19 cellular contexts compared by ENCODE assay signal in the genomic region with DNA sequence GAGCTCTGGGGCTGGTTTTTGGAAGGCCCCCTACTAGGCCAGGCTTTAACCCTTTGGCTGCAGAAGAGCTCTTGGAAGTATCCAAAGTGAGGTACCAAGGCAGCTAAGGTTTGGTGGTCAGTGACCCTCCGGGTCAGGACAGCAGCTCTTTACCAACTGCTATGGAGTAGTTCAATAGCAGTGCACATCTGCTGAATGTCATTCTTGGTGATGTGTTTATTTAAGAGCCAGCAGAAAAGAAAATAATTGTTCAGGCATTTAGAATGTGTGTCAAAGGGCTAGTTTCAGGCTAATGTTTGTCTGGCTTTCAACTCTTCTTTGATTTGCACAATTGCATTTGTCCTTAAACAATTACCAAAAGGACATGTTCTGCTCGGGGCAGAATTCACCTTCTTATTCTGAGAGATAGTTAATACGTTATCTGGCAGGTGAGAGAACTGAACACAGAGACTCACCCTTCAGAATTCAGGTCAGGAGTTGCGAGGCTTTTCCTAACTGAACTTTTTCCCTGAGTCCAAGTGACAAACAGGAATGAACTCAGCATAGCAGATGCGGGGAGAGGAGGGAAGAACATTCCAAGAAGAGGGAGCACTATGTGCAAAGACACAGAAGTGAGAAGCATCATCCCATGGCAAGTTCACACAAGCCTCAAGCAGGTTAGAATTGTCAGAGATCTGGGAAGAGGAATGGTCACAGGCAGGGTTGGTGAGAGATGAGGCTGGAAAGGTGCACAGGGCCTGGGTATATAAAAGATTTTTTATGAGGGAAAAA.
A peak's percentile ranks its signal among the peaks of the same experiment; 100 is the strongest.
DNase-seq lines count a peak whose midpoint lies in the region; ATAC-seq, FAIRE-seq and TF ChIP-seq lines count a peak whose summit lies in the region.
"Had no signal": no experiment of that assay in that cellular context is flagged by ENCODE, and none has a peak within 500 bp of the region (broad histone marks: within the 10 kb centered on the region; RNA-seq: fewer than 3 reads in every experiment).

No MANE protein-coding gene starts in this region.

- H3K27me3 ChIP-seq in mammary epithelial cell (ENCODE audit: insufficient read depth, low read length) (no peaks in the 10 kb centered on the region), gastrocnemius medialis (no peaks in the 10 kb centered on the region)
- H3K27me3 ChIP-seq: upper lobe of right lung had no signal

- no peak overlapping the region for H3K9ac ChIP-seq in mammary epithelial cell (ENCODE audit: insufficient read depth, low read length)

- DNase-seq in H54 (ENCODE audit: insufficient read length, low spot score) (no peak), NCI-H1930 (lab: John Stamatoyannopoulos, UW) (peak; percentile 67 to 68), mammary epithelial cell (peak; percentile 28), NK-92 (lab: John Stamatoyannopoulos, UW; ENCODE audit: unreplicated experiment) (no peak), gastrocnemius medialis (no peak)
- DNase-seq in activated T-cell treated with anti-CD3 and anti-CD28 coated beads, Interleukin-2, amount 50 U/mL, for 1 hour: no peak
- DNase-seq: activated CD4-positive, alpha-beta T cell treated with anti-CD3 and anti-CD28 coated beads, Interleukin-2, amount 50 U/mL, for 4 hours; activated T-cell treated with anti-CD3 and anti-CD28 coated beads, Interleukin-2, amount 50 U/mL, for 24 hours; effector CD4-positive, alpha-beta T cell; left ventricle myocardium inferior; MM.1S; NCI-H226; PC-9; stimulated activated naive CD4-positive, alpha-beta T cell; upper lobe of right lung had no signal

- no peak for TF ChIP-seq POLR2A in H54 (IDR thresholded peaks at IDR 0.05; ENCODE audit: low read depth, low read length)
- TF ChIP-seq POLR2A in gastrocnemius medialis (IDR thresholded peaks at IDR 0.05): no peak

- BruUV-seq in mammary epithelial cell (replicated peaks; lab: Mats Ljungman, UMichigan): no TSS peak

- peaks cover 38% of the 10 kb centered on the region for H3K4me1 ChIP-seq in mammary epithelial cell (ENCODE audit: insufficient read depth, low read length)
- H3K4me1 ChIP-seq in mesodermal cell (ENCODE audit: control insufficient read depth, insufficient read depth, low read length, poor library complexity, severe bottlenecking): peaks cover 29% of the 10 kb centered on the region
- no peaks in the 10 kb centered on the region for H3K4me1 ChIP-seq in gastrocnemius medialis
- H3K4me1 ChIP-seq: left ventricle myocardium inferior, upper lobe of right lung had no signal

- TF ChIP-seq CTCF in mammary epithelial cell (conservative IDR thresholded peaks at IDR 0.05 in 1 of 2, IDR thresholded peaks at IDR 0.05 in 1 of 2; ENCODE audit: extremely low read depth in 1 of 2, insufficient read depth in 1 of 2, low read depth in 1 of 2, low read length in 2 of 2) (no peak), gastrocnemius medialis (IDR thresholded peaks at IDR 0.05 in 4 of 5, conservative IDR thresholded peaks at IDR 0.05 in 1 of 5) (no peak)

- ATAC-seq in GM19351 (IDR thresholded peaks at IDR 0.05; ENCODE audit: unreplicated experiment) (no peak), gastrocnemius medialis (no peak)
- ATAC-seq: upper lobe of right lung had no signal

- intact Hi-C loops in mammary epithelial cell (cut with micrococcal nuclease): no loop called here
- intact Hi-C loops in gastrocnemius medialis (cut with DNase I; ENCODE audit: low total_unique reads): no loop called here

- H3K9me3 ChIP-seq in mammary epithelial cell (replicated peaks; ENCODE audit: insufficient read depth, low read length): no peaks in the 10 kb centered on the region
- peaks cover 9% of the 10 kb centered on the region for H3K9me3 ChIP-seq in mesodermal cell (ENCODE audit: control insufficient read depth, low read length)
- no peaks in the 10 kb centered on the region for H3K9me3 ChIP-seq in gastrocnemius medialis
- H3K9me3 ChIP-seq: upper lobe of right lung had no signal

- 49% methylated on average over 5 of the region's 5 CpGs for WGBS in mammary epithelial cell (ENCODE audit: low coverage, missing lambda C conversion rate)
- WGBS in mesodermal cell (ENCODE audit: insufficient coverage in 2 of 2), 2 experiments: 90 to 95% methylated on average over 3 of the region's 5 CpGs

- no peaks in the 10 kb centered on the region for H3K36me3 ChIP-seq in mammary epithelial cell (ENCODE audit: insufficient read depth, low read length)
- no peaks in the 10 kb centered on the region for H3K36me3 ChIP-seq in mesodermal cell (ENCODE audit: control insufficient read depth, insufficient read depth, low read length)
- no peaks in the 10 kb centered on the region for H3K36me3 ChIP-seq in gastrocnemius medialis
- H3K36me3 ChIP-seq: left ventricle myocardium inferior, upper lobe of right lung had no signal

- H3K4me3 ChIP-seq in mammary epithelial cell (replicated peaks in 1 of 3; ENCODE audit: insufficient read depth in 1 of 3, low read depth in 2 of 3, low read length in 3 of 3) (no peak overlapping the region), mesodermal cell (ENCODE audit: extremely low read depth, insufficient read depth, low read length, poor library complexity, severe bottlenecking) (no peak overlapping the region), gastrocnemius medialis (no peak overlapping the region)
- H3K4me3 ChIP-seq: left ventricle myocardium inferior, PC-9, upper lobe of right lung had no signal

- H3K27ac ChIP-seq in mammary epithelial cell (ENCODE audit: insufficient read depth, low read depth, low read length) (no peak overlapping the region), mesodermal cell (ENCODE audit: low read depth, low read length, severe bottlenecking) (peak overlapping the region; percentile 24), gastrocnemius medialis (no peak overlapping the region)
- H3K27ac ChIP-seq: C4-2B, left ventricle myocardium inferior, PC-9, upper lobe of right lung had no signal

- in situ Hi-C loops in mammary epithelial cell (cut with MboI; ENCODE audit: low sequenced_read_pairs in 2 of 2): no loop called here
- in situ Hi-C loops in gastrocnemius medialis (cut with MboI; ENCODE audit: low sequenced_read_pairs in 4 of 4): no loop called here

- dilution Hi-C loops in mammary epithelial cell (cut with HindIII; ENCODE audit: low sequenced_read_pairs): no loop called here

- peak; percentile 38 for FAIRE-seq in H54 (lab: Jason Lieb, UNC)
- FAIRE-seq: TTC549 had no signal

- H4K20me1 ChIP-seq in mammary epithelial cell (ENCODE audit: insufficient read depth, low read length): no peaks in the 10 kb centered on the region

- H3K79me2 ChIP-seq in mammary epithelial cell (ENCODE audit: insufficient read depth, low read length): no peaks in the 10 kb centered on the region

- peak overlapping the region; percentile 29 for H3K4me2 ChIP-seq in mammary epithelial cell (ENCODE audit: insufficient read depth, low read depth, low read length)
- H3K4me2 ChIP-seq: PC-9 had no signal

- CTCF ChIA-PET in mammary epithelial cell (lab: Charles Lee; ENCODE audit: low non-redundant PET): no interaction called here

- peak overlapping the region; percentile 73 for H2AFZ ChIP-seq in mammary epithelial cell (ENCODE audit: low read depth, low read length)
- H2AFZ ChIP-seq: PC-9 had no signal

Comparison
In these comparisons a context has a peak if more than half of its experiments do, and no peak if none do; other contexts are left out.
1. DNase-seq: peak in NCI-H1930 (2 of 2) and mammary epithelial cell (single experiment); none in H54 (single experiment), activated T-cell treated with anti-CD3 and anti-CD28 coated beads, Interleukin-2, amount 50 U/mL, for 1 hour (single experiment), NK-92 (single experiment) and gastrocnemius medialis (0 of 2).